Comparison of ENCODE assay signal across 8 cellular contexts in genomic region chr15:33194704-33195261, GRCh38. TPM values are rescaled to one million over a fixed set of nuclear protein-coding genes. Genes with fewer than 3 reads are reported as not detected.
A peak's percentile ranks its signal among the peaks of the same experiment; 100 is the strongest.
DNase-seq lines count a peak whose midpoint lies in the region; ATAC-seq, FAIRE-seq and TF ChIP-seq lines count a peak whose summit lies in the region.

TSS of gene FMN1 (minus strand) at chr15:33194714. CDS start at chr15:33154914, 39,800 bp downstream.

- DNase-seq in GM13977 (ENCODE audit: low spot score) (peak; percentile 72), NCI-H2107 treated with DMSO at 0.1 percent for 48 hours (lab: John Stamatoyannopoulos, UW; ENCODE audit: unreplicated experiment) (peak; percentile 65), cerebellar cortex (ENCODE audit: low spot score) (peak; percentile 73), inferior parietal cortex (ENCODE audit: extremely low spot score) (peak; percentile 88), small intestine (peak; percentile 93), NCI-H1694 (lab: John Stamatoyannopoulos, UW) (no peak)
- DNase-seq in activated CD4-positive, alpha-beta T cell treated with anti-CD3 and anti-CD28 coated beads for 24 hours (ENCODE audit: low read depth in 2 of 2): peak; percentile 86 to 89

- 0 to 2% (median 1%) methylated on average over 38 to 39 of the region's 39 CpGs for WGBS in small intestine, 3 donors

- H3K27ac ChIP-seq in small intestine (ENCODE audit: low read depth in 1 of 2, low read length in 1 of 2): no peak within 1 kb of the TSS

- peak; percentile 88 for ATAC-seq in HG02870 (IDR thresholded peaks at IDR 0.05; ENCODE audit: unreplicated experiment)

- FAIRE-seq in small intestine (lab: Jason Lieb, UNC): no peak

- no peak for TF ChIP-seq CTCF in GM13977 (IDR thresholded peaks at IDR 0.05; ENCODE audit: extremely low read depth, insufficient read depth, missing control alignments)

- peaks cover 0 to 5% of the 10 kb centered on the region in 2 donors for H3K27me3 ChIP-seq in small intestine (ENCODE audit: control insufficient read depth in 2 of 2, insufficient read depth in 2 of 2, low read length in 2 of 2)

- no peaks in the 10 kb centered on the region for H3K36me3 ChIP-seq in small intestine (ENCODE audit: control insufficient read depth in 2 of 2, insufficient read depth in 2 of 2, low read length in 2 of 2)

- H3K9me3 ChIP-seq in small intestine (ENCODE audit: control insufficient read depth, low read depth): no peaks in the 10 kb centered on the region

- no peaks in the 10 kb centered on the region for H3K4me1 ChIP-seq in small intestine (ENCODE audit: control insufficient read depth in 2 of 2, insufficient read depth in 1 of 2, low read depth in 1 of 2, low read length in 1 of 2)

- H3K4me3 ChIP-seq in small intestine (ENCODE audit: low read depth in 1 of 2, low read length in 2 of 2): peak within 1 kb of the TSS in 1 of 2 donors; percentile 56

- in situ Hi-C loops in GM13977 (cut with MboI; ENCODE audit: low pct_unique_long_range_greater_than_20kb, low sequenced_read_pairs, unreplicated experiment): no loop called here

RNA-seq across cellular contexts. Expression of gene FMN1, which starts in this region (rescaled TPM):
- 1 to 10 TPM in 1 of 3 donors, under 1 TPM in 2; 0.54 to 2.1 (median 0.89) TPM for polyA plus RNA-seq in small intestine
